21 cellular contexts compared by ENCODE assay signal in genomic region chr13:46359731-46360130, GRCh38. TPM values are rescaled to one million over a fixed set of nuclear protein-coding genes. Genes with fewer than 3 reads are reported as not detected.
DNase-seq lines count a peak whose midpoint lies in the region; ATAC-seq, FAIRE-seq and TF ChIP-seq lines count a peak whose summit lies in the region.
"Had no signal": no experiment of that assay in that cellular context is flagged by ENCODE, and none has a peak within 500 bp of the region (broad histone marks: within the 10 kb centered on the region; RNA-seq: fewer than 3 reads in every experiment).

No MANE protein-coding gene starts in this region.

- intact Hi-C loops in OCI-LY7 (cut with micrococcal nuclease; ENCODE audit: unreplicated experiment), result no loop called here

- H3K4me3 Mint-ChIP-seq in naive B cell, result no peak overlapping the region
- H3K4me3 Mint-ChIP-seq: T-helper 1 cell treated with Interleukin-12 subunit alpha and Interleukin-12 subunit beta and Interleukin-4 antibody, amounts not matched to agents 30 μg/mL and 1 μg/mL, for 36 hours had no signal

- DNase-seq in AG10803 (ENCODE audit: low read depth), result peak; percentile 80
- peak; percentile 10 for DNase-seq in RWPE1 (ENCODE audit: low spot score)
- no peak for DNase-seq in naive B cell
- no peak for DNase-seq in stimulated activated naive CD8-positive, alpha-beta T cell treated with anti-CD3 and anti-CD28 coated beads, Interleukin-15, Interleukin-2, amounts not matched to agents 100 U/mL and 50 U/mL, for 24 hours
- no peak for DNase-seq in NCI-H2081 (lab: John Stamatoyannopoulos, UW)
- no peak for DNase-seq in OCI-LY7 (ENCODE audit: low spot score)
- DNase-seq in mesenteric fat pad (ENCODE audit: low spot score), result no peak
- DNase-seq: activated gamma-delta T cell treated with Interleukin-2 at 50 U/mL for 16 hours, anterior cingulate cortex, GDM1, head of caudate nucleus, mammary epithelial cell, NCI-H1417 treated with DMSO at 0.1 percent for 48 hours, NCI-H2227 treated with DMSO at 0.1 percent for 48 hours had no signal

- H3K36me3 Mint-ChIP-seq in naive B cell, result peaks cover 28 to 38% of the 10 kb centered on the region in 2 donors

- TF ChIP-seq CTCF in AG10803 (conservative IDR thresholded peaks at IDR 0.05; ENCODE audit: low read length), result no peak
- no peak for TF ChIP-seq CTCF in RWPE1 (conservative IDR thresholded peaks at IDR 0.05; ENCODE audit: low read depth)
- TF ChIP-seq CTCF in OCI-LY7 (conservative IDR thresholded peaks at IDR 0.05; ENCODE audit: low read length), result no peak

- H3K4me3 ChIP-seq in AG10803 (ENCODE audit: low read length), result no peak overlapping the region
- H3K4me3 ChIP-seq in OCI-LY7 (ENCODE audit: low read depth, low read length, poor library complexity, severe bottlenecking), result no peak overlapping the region
- H3K4me3 ChIP-seq: coronary artery had no signal

- H3K4me2 ChIP-seq in OCI-LY7 (ENCODE audit: low read length), result no peak overlapping the region

- no peaks in the 10 kb centered on the region for H4K20me1 ChIP-seq in OCI-LY7 (ENCODE audit: insufficient read depth, low read length)

- ATAC-seq in naive B cell (ENCODE audit: low read depth in 2 of 2), result no peak
- ATAC-seq in stimulated activated naive CD8-positive, alpha-beta T cell treated with anti-CD3 and anti-CD28 coated beads, Interleukin-15, Interleukin-2, amounts not matched to agents 100 U/mL and 50 U/mL, for 24 hours, result no peak
- ATAC-seq: activated CD4-positive, CD25-positive, alpha-beta regulatory T cell treated with anti-CD3 and anti-CD28 coated beads, Interleukin-2, amount 50 U/mL, for 24 hours had no signal

- no peaks in the 10 kb centered on the region for H3K9me2 ChIP-seq in OCI-LY7 (ENCODE audit: insufficient read depth, low read length)

- FAIRE-seq in endometrium (lab: Jason Lieb, UNC), result peak; percentile 100
- FAIRE-seq: HTR-8/SVneo, islet of Langerhans had no signal

- peak overlapping the region in 4 of 6 donors; percentile 38 to 86 (median 62) for H3K27ac Mint-ChIP-seq in naive B cell
- H3K27ac Mint-ChIP-seq: T-helper 1 cell treated with Interleukin-12 subunit alpha and Interleukin-12 subunit beta and Interleukin-4 antibody, amounts not matched to agents 30 μg/mL and 1 μg/mL, for 36 hours had no signal

- no peaks in the 10 kb centered on the region for H3K27me3 Mint-ChIP-seq in naive B cell

- CTCF ChIA-PET in RWPE1 (lab: Yijun Ruan, JAX), result no interaction called here
- CTCF ChIA-PET in OCI-LY7 (lab: Charles Lee; ENCODE audit: unreplicated experiment), result no interaction called here

- peaks cover 44% of the 10 kb centered on the region; the same call in 1 of the 2 replicates for H3K79me2 ChIP-seq in OCI-LY7 (ENCODE audit: insufficient read depth, low read depth, low read length)

- H3K27ac ChIP-seq in RWPE1, result no peak overlapping the region
- H3K27ac ChIP-seq in OCI-LY7 (ENCODE audit: low read depth, low read length, poor library complexity, severe bottlenecking), result no peak overlapping the region
- H3K27ac ChIP-seq: coronary artery, epithelial cell of prostate had no signal

- no TSS peak for BruUV-seq in OCI-LY7 (replicated peaks; lab: Mats Ljungman, UMichigan)

- H3K4me1 ChIP-seq in OCI-LY7 (ENCODE audit: insufficient read depth, low read length, poor library complexity, severe bottlenecking), result no peaks in the 10 kb centered on the region

- peaks cover 99% of the 10 kb centered on the region for H3K36me3 ChIP-seq in OCI-LY7 (ENCODE audit: insufficient read depth, low read length)

- H3K9me3 ChIP-seq in OCI-LY7 (ENCODE audit: low read length), result no peaks in the 10 kb centered on the region

- H2AFZ ChIP-seq in OCI-LY7 (ENCODE audit: low read length), result no peak overlapping the region

- H3K9me3 Mint-ChIP-seq in naive B cell, result no peaks in the 10 kb centered on the region

- peaks cover 6 to 10% (median 7%) of the 10 kb centered on the region in 3 donors for H3K4me1 Mint-ChIP-seq in naive B cell

- POLR2A ChIA-PET in RWPE1 (lab: Yijun Ruan, JAX; ENCODE audit: low non-redundant PET), result no interaction called here
- POLR2A ChIA-PET in OCI-LY7 (lab: Charles Lee), result interaction anchor here (0.6 to 1.6 kb wide), 2 partner anchors 9 to 314 kb away, joined by 7 read pairs; no protein-coding TSS in a partner anchor

RNA-seq across cellular contexts. Expression of gene RUBCNL, which starts 27.3 kb away (rescaled TPM):
- 100 to 1,000 TPM; 102 to 156 (median 129) TPM for polyA plus RNA-seq in naive B cell (ENCODE audit: low read depth in 6 of 6)
- total RNA-seq in OCI-LY7 (2014; rRNA removed; shearing (Covaris generic)), result 316 and 383 TPM in 2 replicates
- 352 and 446 TPM in 2 replicates for total RNA-seq in OCI-LY7 (2022)
- total RNA-seq in mesenteric fat pad, result 6.7 TPM

Comparison
In these comparisons a context has a peak if more than half of its experiments do, and no peak if none do; other contexts are left out.
1. DNase-seq: peak in AG10803 (single experiment) and RWPE1 (single experiment); none in naive B cell (single experiment), stimulated activated naive CD8-positive, alpha-beta T cell treated with anti-CD3 and anti-CD28 coated beads, Interleukin-15, Interleukin-2, amounts not matched to agents 100 U/mL and 50 U/mL, for 24 hours (single experiment), NCI-H2081 (0 of 2), OCI-LY7 (single experiment) and mesenteric fat pad (single experiment).
2. RNA of gene RUBCNL, which starts 27.3 kb away (total RNA-seq): 316 to 446 TPM in OCI-LY7; 6.7 TPM in mesenteric fat pad (single experiment); every median in the first group is over 10 times any median in the second.